9 cellular contexts compared by ENCODE assay signal in the genomic region with DNA sequence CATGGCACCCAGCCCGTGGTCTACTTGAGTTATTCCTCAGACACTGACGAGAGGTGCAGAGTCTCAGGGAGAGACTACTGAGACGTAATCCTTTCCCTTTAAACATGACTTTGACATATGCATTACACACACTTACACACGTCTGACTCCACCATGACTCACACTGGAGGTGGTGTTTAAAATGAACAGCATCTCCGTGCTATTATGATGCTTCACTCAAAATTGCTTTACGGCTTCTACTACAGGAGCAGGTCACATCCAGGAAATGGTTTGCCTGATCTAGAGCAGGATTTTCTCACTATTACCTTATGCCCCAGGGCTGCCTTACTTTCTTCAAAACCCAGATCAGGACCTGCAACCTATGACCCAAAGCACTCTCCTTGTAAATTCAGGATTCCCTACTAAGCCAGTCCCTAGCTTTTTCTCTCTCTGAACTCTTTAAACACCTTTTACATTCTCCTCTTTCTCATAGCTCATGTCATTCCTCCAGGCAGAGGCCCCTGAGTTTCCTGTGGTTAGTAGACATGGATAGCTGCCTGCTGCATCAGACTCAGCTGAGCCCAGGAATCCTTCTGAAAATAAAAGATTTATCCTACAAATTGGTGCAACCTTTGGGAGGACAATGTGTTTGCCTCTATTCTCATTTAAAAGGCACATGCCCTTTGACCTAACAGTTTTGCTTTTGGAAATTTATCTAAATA. TPM values are rescaled to one million over a fixed set of nuclear protein-coding genes. Genes with fewer than 3 reads are reported as not detected.
DNase-seq lines count a peak whose midpoint lies in the region; ATAC-seq and TF ChIP-seq lines count a peak whose summit lies in the region.
"Had no signal": no experiment of that assay in that cellular context is flagged by ENCODE, and none has a peak within 500 bp of the region (broad histone marks: within the 10 kb centered on the region; RNA-seq: fewer than 3 reads in every experiment).

No MANE protein-coding gene starts in this region.

- H4K20me1 ChIP-seq in PC-3 (ENCODE audit: low read length) = no peaks in the 10 kb centered on the region

- intact Hi-C loops in PC-3 (cut with micrococcal nuclease) = loop anchor here (5.0 kb wide), 1 partner anchor 57 kb away; no protein-coding TSS in a partner anchor
- intact Hi-C loops in dorsolateral prefrontal cortex (cut with DNase I) = loop anchor here (1.0 to 5.0 kb wide), 4 partner anchors 29 to 67 kb away; partner anchors contain the start of gene TMCC3 (in 1 of the 2)

- BruUV-seq in PC-3 (replicated peaks; lab: Mats Ljungman, UMichigan) = TSS peak; percentile 44

- ATAC-seq in PC-3 (peak; percentile 48), HG02938 (IDR thresholded peaks at IDR 0.05; ENCODE audit: unreplicated experiment) (no peak)

- peak overlapping the region; percentile 57 for H3K9ac ChIP-seq in PC-3 (ENCODE audit: low read length)

- peak overlapping the region; percentile 39 for H2AFZ ChIP-seq in PC-3 (ENCODE audit: low read length)

- H3K27ac ChIP-seq in PC-3 (ENCODE audit: low read length) (peak overlapping the region; percentile 91), dorsolateral prefrontal cortex (peak overlapping the region in 33 of 59 donors; percentile 5 to 98 (median 95))

- no peaks in the 10 kb centered on the region for H3K9me3 ChIP-seq in PC-3 (ENCODE audit: low read length)

- peak overlapping the region; percentile 73 for H3K4me2 ChIP-seq in PC-3 (ENCODE audit: low read length)

- POLR2A ChIA-PET in PC-3 (lab: Charles Lee; ENCODE audit: unreplicated experiment) = no interaction called here

- CTCF ChIA-PET in PC-3 (lab: Charles Lee) = no interaction called here

- H3F3A ChIP-seq in PC-3 (ENCODE audit: low read length, unreplicated experiment) = peaks cover 4% of the 10 kb centered on the region

- H3K4me1 ChIP-seq in PC-3 (ENCODE audit: insufficient read depth, low read length) = peaks cover 86% of the 10 kb centered on the region

- no peaks in the 10 kb centered on the region for H3K36me3 ChIP-seq in PC-3 (ENCODE audit: low read depth, low read length)

- H3K4me3 ChIP-seq in PC-3 (ENCODE audit: low read length) (peak overlapping the region; percentile 10; the same call in 1 of the 2 replicates), dorsolateral prefrontal cortex (no peak overlapping the region), retinal pigment epithelial cell (ENCODE audit: low read length) (no peak overlapping the region)

- H3K27me3 ChIP-seq in PC-3 (ENCODE audit: low read length) = no peaks in the 10 kb centered on the region
- no peaks in the 10 kb centered on the region for H3K27me3 ChIP-seq in dorsolateral prefrontal cortex

- TF ChIP-seq CTCF in PC-3 (conservative IDR thresholded peaks at IDR 0.05; ENCODE audit: low read depth, low read length) (no peak), dorsolateral prefrontal cortex (IDR thresholded peaks at IDR 0.05 in 54 of 56, conservative IDR thresholded peaks at IDR 0.05 in 2 of 56; ENCODE audit: low read depth in 1 of 56, partially characterized antibody in 56 of 56) (no peak), retinal pigment epithelial cell (conservative IDR thresholded peaks at IDR 0.05; ENCODE audit: low read depth, low read length) (no peak)

- peak; percentile 11 for DNase-seq in GM04503 (ENCODE audit: low read depth)
- peak; percentile 98 for DNase-seq in PC-3
- no peak for DNase-seq in dorsolateral prefrontal cortex
- DNase-seq in retinal pigment epithelial cell (ENCODE audit: low read depth) = peak; percentile 60
- no peak for DNase-seq in ureter (ENCODE audit: low spot score)
- DNase-seq in medulla oblongata (ENCODE audit: extremely low spot score) = no peak
- DNase-seq: effector CD4-positive, alpha-beta T cell; NCI-H774 had no signal

- peaks cover 44% of the 10 kb centered on the region for H3K79me2 ChIP-seq in PC-3 (ENCODE audit: low read length)

- no peaks in the 10 kb centered on the region for H3K9me2 ChIP-seq in PC-3 (replicated peaks; ENCODE audit: low read length)

RNA-seq across cellular contexts. Expression of gene TMCC3, which starts 31.2 kb away (rescaled TPM):
- total RNA-seq in PC-3 (2014; rRNA removed) (4.7 and 6.5 TPM in 2 replicates), dorsolateral prefrontal cortex (100 to 1,000 TPM in 1 of 120 experiments, 10 to 100 TPM in 115, 1 to 10 TPM in 4; 8.4 to 120 (median 24.4) TPM), ureter (10.1 TPM)

Comparison
In these comparisons a context has a peak if more than half of its experiments do, and no peak if none do; other contexts are left out.
1. DNase-seq: peak in GM04503 (single experiment), PC-3 (single experiment) and retinal pigment epithelial cell (single experiment); none in dorsolateral prefrontal cortex (0 of 10), ureter (single experiment) and medulla oblongata (single experiment).